9 cellular contexts compared by ENCODE assay signal in the genomic region with DNA sequence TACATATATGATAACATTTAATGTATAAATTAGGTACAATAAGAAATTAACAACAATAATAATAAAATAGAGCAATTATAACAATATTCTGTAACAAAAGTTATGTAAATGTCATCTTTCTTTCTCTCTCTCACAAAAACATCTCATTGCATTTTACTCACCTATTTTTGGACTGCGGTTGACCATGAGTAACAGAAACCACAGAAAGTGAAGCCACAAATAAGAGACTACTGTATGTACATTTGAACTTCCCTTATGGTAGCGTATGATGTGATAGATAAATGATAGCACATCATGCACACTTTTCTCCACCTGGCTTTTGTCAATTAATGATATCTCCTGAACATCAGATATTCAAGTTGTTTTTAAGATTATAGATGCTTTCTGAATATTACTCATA.
DNase-seq lines count a peak whose midpoint lies in the region; ATAC-seq and TF ChIP-seq lines count a peak whose summit lies in the region.
"Had no signal": no experiment of that assay in that cellular context is flagged by ENCODE, and none has a peak within 500 bp of the region (broad histone marks: within the 10 kb centered on the region; RNA-seq: fewer than 3 reads in every experiment).

No MANE protein-coding gene starts in this region.

- H3K27me3 Mint-ChIP-seq in WTC11 (ENCODE audit: low read depth) = no peaks in the 10 kb centered on the region; the same call in 1 of the 2 replicates

- CTCF ChIA-PET in WTC11 (lab: Charles Lee) = no interaction called here

- no peaks in the 10 kb centered on the region for H3K4me1 Mint-ChIP-seq in WTC11

- no peak for TF ChIP-seq CTCF in WTC11 (IDR thresholded peaks at IDR 0.05)

- no peak overlapping the region for H3K4me3 Mint-ChIP-seq in WTC11

- no peak overlapping the region for H3K27ac Mint-ChIP-seq in WTC11

- POLR2A ChIA-PET in WTC11 (lab: Charles Lee) = no interaction called here

- ATAC-seq in GM19035 (IDR thresholded peaks at IDR 0.05; ENCODE audit: unreplicated experiment) (peak; percentile 99), HG03060 (IDR thresholded peaks at IDR 0.05; ENCODE audit: low read depth, unreplicated experiment) (peak; percentile 99), WTC11 (no peak)

- peak; percentile 45 for DNase-seq in CD1c-positive myeloid dendritic cell (ENCODE audit: extremely low spot score)
- peak; percentile 27 for DNase-seq in RPMI7951 (ENCODE audit: low read depth)
- no peak for DNase-seq in NCI-H1436 treated with DMSO at 0.1 percent for 48 hours (lab: John Stamatoyannopoulos, UW)
- no peak for DNase-seq in WTC11 (ENCODE audit: low spot score)
- DNase-seq in NCI-H526 (lab: John Stamatoyannopoulos, UW) = no peak
- no peak for DNase-seq in NCI-H446 (lab: John Stamatoyannopoulos, UW)
- DNase-seq: EL had no signal

- 0 out of 2 replicates have a peak, but pooled peaks cover 8% of the 10 kb centered on the region for H3K9me3 Mint-ChIP-seq in WTC11

- H3K36me3 Mint-ChIP-seq in WTC11 = no peaks in the 10 kb centered on the region

TF ChIP-seq in WTC11, 78 proteins besides CTCF, POLR2A, EP300 and RAD21 (continues in another document):
- TF ChIP-seq, protein P1, sequence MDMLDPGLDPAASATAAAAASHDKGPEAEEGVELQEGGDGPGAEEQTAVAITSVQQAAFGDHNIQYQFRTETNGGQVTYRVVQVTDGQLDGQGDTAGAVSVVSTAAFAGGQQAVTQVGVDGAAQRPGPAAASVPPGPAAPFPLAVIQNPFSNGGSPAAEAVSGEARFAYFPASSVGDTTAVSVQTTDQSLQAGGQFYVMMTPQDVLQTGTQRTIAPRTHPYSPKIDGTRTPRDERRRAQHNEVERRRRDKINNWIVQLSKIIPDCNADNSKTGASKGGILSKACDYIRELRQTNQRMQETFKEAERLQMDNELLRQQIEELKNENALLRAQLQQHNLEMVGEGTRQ (CRISPR knock-in tag; IDR thresholded peaks at IDR 0.05) = no peak
- TF ChIP-seq, protein P2, sequence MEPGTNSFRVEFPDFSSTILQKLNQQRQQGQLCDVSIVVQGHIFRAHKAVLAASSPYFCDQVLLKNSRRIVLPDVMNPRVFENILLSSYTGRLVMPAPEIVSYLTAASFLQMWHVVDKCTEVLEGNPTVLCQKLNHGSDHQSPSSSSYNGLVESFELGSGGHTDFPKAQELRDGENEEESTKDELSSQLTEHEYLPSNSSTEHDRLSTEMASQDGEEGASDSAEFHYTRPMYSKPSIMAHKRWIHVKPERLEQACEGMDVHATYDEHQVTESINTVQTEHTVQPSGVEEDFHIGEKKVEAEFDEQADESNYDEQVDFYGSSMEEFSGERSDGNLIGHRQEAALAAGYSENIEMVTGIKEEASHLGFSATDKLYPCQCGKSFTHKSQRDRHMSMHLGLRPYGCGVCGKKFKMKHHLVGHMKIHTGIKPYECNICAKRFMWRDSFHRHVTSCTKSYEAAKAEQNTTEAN (CRISPR knock-in tag; IDR thresholded peaks at IDR 0.05) = no peak
- no peak for TF ChIP-seq RELA (CRISPR knock-in tag; IDR thresholded peaks at IDR 0.05; ENCODE audit: borderline replicate concordance)
- TF ChIP-seq, protein P3, sequence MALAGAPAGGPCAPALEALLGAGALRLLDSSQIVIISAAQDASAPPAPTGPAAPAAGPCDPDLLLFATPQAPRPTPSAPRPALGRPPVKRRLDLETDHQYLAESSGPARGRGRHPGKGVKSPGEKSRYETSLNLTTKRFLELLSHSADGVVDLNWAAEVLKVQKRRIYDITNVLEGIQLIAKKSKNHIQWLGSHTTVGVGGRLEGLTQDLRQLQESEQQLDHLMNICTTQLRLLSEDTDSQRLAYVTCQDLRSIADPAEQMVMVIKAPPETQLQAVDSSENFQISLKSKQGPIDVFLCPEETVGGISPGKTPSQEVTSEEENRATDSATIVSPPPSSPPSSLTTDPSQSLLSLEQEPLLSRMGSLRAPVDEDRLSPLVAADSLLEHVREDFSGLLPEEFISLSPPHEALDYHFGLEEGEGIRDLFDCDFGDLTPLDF (CRISPR knock-in tag; IDR thresholded peaks at IDR 0.05) = no peak
- no peak for TF ChIP-seq ERG (CRISPR knock-in tag; IDR thresholded peaks at IDR 0.05)
- TF ChIP-seq AFF4 (CRISPR knock-in tag; IDR thresholded peaks at IDR 0.05; ENCODE audit: borderline replicate concordance) = no peak
- no peak for TF ChIP-seq ATF1 (CRISPR knock-in tag; IDR thresholded peaks at IDR 0.05)
- TF ChIP-seq SP1 (CRISPR knock-in tag; conservative IDR thresholded peaks at IDR 0.05) = no peak
- TF ChIP-seq RORB (CRISPR knock-in tag; IDR thresholded peaks at IDR 0.05) = no peak
- no peak for TF ChIP-seq NR3C1 (CRISPR knock-in tag; conservative IDR thresholded peaks at IDR 0.05; ENCODE audit: low read depth)
- TF ChIP-seq GABPB1 (CRISPR knock-in tag; IDR thresholded peaks at IDR 0.05) = no peak
- TF ChIP-seq, protein P4, sequence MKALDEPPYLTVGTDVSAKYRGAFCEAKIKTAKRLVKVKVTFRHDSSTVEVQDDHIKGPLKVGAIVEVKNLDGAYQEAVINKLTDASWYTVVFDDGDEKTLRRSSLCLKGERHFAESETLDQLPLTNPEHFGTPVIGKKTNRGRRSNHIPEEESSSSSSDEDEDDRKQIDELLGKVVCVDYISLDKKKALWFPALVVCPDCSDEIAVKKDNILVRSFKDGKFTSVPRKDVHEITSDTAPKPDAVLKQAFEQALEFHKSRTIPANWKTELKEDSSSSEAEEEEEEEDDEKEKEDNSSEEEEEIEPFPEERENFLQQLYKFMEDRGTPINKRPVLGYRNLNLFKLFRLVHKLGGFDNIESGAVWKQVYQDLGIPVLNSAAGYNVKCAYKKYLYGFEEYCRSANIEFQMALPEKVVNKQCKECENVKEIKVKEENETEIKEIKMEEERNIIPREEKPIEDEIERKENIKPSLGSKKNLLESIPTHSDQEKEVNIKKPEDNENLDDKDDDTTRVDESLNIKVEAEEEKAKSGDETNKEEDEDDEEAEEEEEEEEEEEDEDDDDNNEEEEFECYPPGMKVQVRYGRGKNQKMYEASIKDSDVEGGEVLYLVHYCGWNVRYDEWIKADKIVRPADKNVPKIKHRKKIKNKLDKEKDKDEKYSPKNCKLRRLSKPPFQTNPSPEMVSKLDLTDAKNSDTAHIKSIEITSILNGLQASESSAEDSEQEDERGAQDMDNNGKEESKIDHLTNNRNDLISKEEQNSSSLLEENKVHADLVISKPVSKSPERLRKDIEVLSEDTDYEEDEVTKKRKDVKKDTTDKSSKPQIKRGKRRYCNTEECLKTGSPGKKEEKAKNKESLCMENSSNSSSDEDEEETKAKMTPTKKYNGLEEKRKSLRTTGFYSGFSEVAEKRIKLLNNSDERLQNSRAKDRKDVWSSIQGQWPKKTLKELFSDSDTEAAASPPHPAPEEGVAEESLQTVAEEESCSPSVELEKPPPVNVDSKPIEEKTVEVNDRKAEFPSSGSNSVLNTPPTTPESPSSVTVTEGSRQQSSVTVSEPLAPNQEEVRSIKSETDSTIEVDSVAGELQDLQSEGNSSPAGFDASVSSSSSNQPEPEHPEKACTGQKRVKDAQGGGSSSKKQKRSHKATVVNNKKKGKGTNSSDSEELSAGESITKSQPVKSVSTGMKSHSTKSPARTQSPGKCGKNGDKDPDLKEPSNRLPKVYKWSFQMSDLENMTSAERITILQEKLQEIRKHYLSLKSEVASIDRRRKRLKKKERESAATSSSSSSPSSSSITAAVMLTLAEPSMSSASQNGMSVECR (CRISPR knock-in tag; IDR thresholded peaks at IDR 0.05; ENCODE audit: borderline replicate concordance) = no peak

Comparison
In these comparisons a context has a peak if more than half of its experiments do, and no peak if none do; other contexts are left out.
1. DNase-seq: peak in CD1c-positive myeloid dendritic cell (single experiment) and RPMI7951 (single experiment); none in NCI-H1436 treated with DMSO at 0.1 percent for 48 hours (single experiment), WTC11 (single experiment), NCI-H526 (0 of 2) and NCI-H446 (0 of 2).